In genomic region chr7:99398891-99399445, GRCh38 we compare ENCODE assay signal across 2 cellular contexts.
A peak's percentile ranks its signal among the peaks of the same experiment; 100 is the strongest.
TF ChIP-seq lines count a peak whose summit lies in the region.

No MANE protein-coding gene starts in this region.

TF ChIP-seq in HepG2, 621 proteins besides CTCF, POLR2A, EP300 and RAD21:
- TF ChIP-seq ZHX1 (CRISPR knock-in tag; IDR thresholded peaks at IDR 0.05; ENCODE audit: low read depth) (no peak), PAF1 (CRISPR knock-in tag; IDR thresholded peaks at IDR 0.05) (0 out of 2 replicates have a peak, but pooled peaks have one; percentile 6), POLR2G (IDR thresholded peaks at IDR 0.05; ENCODE audit: low read depth, low read length) (peak; percentile 47), JDP2 (CRISPR knock-in tag; IDR thresholded peaks at IDR 0.05; ENCODE audit: borderline replicate concordance) (no peak), KDM5B (CRISPR knock-in tag; IDR thresholded peaks at IDR 0.05; ENCODE audit: borderline replicate concordance) (no peak)
- TF ChIP-seq, protein P1, sequence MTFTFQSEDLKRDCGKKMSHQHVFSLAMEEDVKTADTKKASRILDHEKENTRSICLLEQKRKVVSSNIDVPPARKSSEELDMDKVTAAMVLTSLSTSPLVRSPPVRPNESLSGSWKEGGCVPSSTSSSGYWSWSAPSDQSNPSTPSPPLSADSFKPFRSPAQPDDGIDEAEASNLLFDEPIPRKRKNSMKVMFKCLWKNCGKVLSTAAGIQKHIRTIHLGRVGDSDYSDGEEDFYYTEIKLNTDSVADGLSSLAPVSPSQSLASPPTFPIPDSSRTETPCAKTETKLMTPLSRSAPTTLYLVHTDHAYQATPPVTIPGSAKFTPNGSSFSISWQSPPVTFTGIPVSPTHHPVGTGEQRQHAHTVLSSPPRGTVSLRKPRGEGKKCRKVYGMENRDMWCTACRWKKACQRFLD (CRISPR knock-in tag; IDR thresholded peaks at IDR 0.05; ENCODE audit: borderline replicate concordance): no peak
TF ChIP-seq in HepG2: peak in this region for 2.

TF ChIP-seq in endothelial cell of umbilical vein, 7 proteins besides CTCF, POLR2A, EP300 and RAD21:
- TF ChIP-seq MYC (IDR thresholded peaks at IDR 0.05; ENCODE audit: low read depth, low read length): no peak
- TF ChIP-seq EZH2 (IDR thresholded peaks at IDR 0.05; ENCODE audit: borderline replicate concordance, low read depth, low read length, severe bottlenecking): no peak
- TF ChIP-seq FOS (IDR thresholded peaks at IDR 0.05; ENCODE audit: borderline replicate concordance, insufficient read depth, low read length): no peak
- TF ChIP-seq MAX (IDR thresholded peaks at IDR 0.05; ENCODE audit: insufficient read depth, insufficient read length): no peak
- no peak for TF ChIP-seq JUN (IDR thresholded peaks at IDR 0.05; ENCODE audit: borderline replicate concordance, insufficient read depth, insufficient read length, low read depth)
- peak; percentile 7 for TF ChIP-seq POLR2AphosphoS5 (IDR thresholded peaks at IDR 0.05; ENCODE audit: insufficient read depth, low read depth, low read length)
TF ChIP-seq in endothelial cell of umbilical vein: peak in this region for 1.
